Comparison of ENCODE assay signal across 8 cellular contexts in the genomic region with DNA sequence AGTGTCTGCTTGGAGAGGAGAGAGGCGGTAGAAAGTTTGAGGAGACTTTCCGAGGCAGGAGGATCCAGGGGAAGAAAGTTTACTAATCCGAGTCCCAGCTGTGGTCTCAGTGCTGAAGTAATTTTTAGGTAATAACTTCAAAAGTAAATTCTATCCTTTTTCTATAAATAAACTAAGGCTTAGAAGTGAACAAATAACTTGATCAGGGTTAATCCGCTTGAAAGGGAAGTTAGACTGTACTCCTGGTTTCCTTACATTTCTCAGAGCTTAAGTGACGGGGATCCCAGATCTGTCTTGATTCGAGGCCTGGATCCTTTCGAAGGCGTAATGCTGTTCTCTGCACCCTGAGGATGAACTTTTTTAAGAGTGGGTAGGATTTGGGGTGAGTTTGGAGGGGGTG. TPM values are rescaled to one million over a fixed set of nuclear protein-coding genes. Genes with fewer than 3 reads are reported as not detected.
DNase-seq lines count a peak whose midpoint lies in the region; ATAC-seq, FAIRE-seq and TF ChIP-seq lines count a peak whose summit lies in the region.

No MANE protein-coding gene starts in this region.

- no peak for TF ChIP-seq RAD21 in GM12878 (IDR thresholded peaks at IDR 0.05; ENCODE audit: insufficient read depth, low read depth, low read length)

- 89% methylated on average over 8 of the region's 8 CpGs for WGBS in GM12878 (ENCODE audit: insufficient coverage, insufficient replicate concordance, low lambda C conversion rate, missing lambda C conversion rate)
- WGBS in mesenchymal stem cell = 95% methylated on average over 5 of the region's 8 CpGs

- H3K9me3 ChIP-seq in left ventricle myocardium inferior (replicated peaks) (no peaks in the 10 kb centered on the region), GM12878 (replicated peaks; ENCODE audit: control insufficient read depth, insufficient read depth, low read length) (no peaks in the 10 kb centered on the region), mesenchymal stem cell (ENCODE audit: control insufficient read depth, low read length) (no peaks in the 10 kb centered on the region), vagina (no peaks in the 10 kb centered on the region)

- no peak overlapping the region for H3K18ac ChIP-seq in mesenchymal stem cell (ENCODE audit: low read depth in 1 of 2, low read length in 2 of 2)

- H3K79me2 ChIP-seq in GM12878 (ENCODE audit: control insufficient read depth, insufficient read depth, low read length) = peaks cover 58% of the 10 kb centered on the region

- no peak for TF ChIP-seq CTCF in left ventricle myocardium inferior (IDR thresholded peaks at IDR 0.05; ENCODE audit: borderline replicate concordance)
- no peak for TF ChIP-seq CTCF in GM12878 (IDR thresholded peaks at IDR 0.05 in 2 of 3, conservative IDR thresholded peaks at IDR 0.05 in 1 of 3; ENCODE audit: control insufficient read depth in 2 of 3, extremely low read depth in 1 of 3, insufficient read depth in 1 of 3, low read depth in 3 of 3, low read length in 3 of 3)
- TF ChIP-seq CTCF in vagina (IDR thresholded peaks at IDR 0.05) = no peak
- TF ChIP-seq CTCF in omental fat pad (IDR thresholded peaks at IDR 0.05) = no peak

- no peak for DNase-seq in left ventricle myocardium inferior
- DNase-seq in left cardiac atrium = no peak
- no peak for DNase-seq in GM12878 (ENCODE audit: low read depth, low spot score)
- DNase-seq in mesenchymal stem cell = peak; percentile 7
- no peak for DNase-seq in vagina (ENCODE audit: extremely low spot score in 2 of 2)
- DNase-seq in omental fat pad (ENCODE audit: low spot score) = no peak
- no peak for DNase-seq in DMS114 treated with DMSO at 0.1 percent for 48 hours (lab: John Stamatoyannopoulos, UW; ENCODE audit: unreplicated experiment)

- ATAC-seq in left cardiac atrium (no peak), GM12878 (no peak), HG03460 (IDR thresholded peaks at IDR 0.05; ENCODE audit: unreplicated experiment) (no peak), omental fat pad (ENCODE audit: low FRiP score) (no peak)

- TF ChIP-seq EP300 in GM12878 (IDR thresholded peaks at IDR 0.05; ENCODE audit: borderline replicate concordance in 1 of 2, control insufficient read depth in 1 of 2, low read depth in 2 of 2, low read length in 2 of 2) = no peak

- H3K4me2 ChIP-seq in GM12878 (ENCODE audit: control insufficient read depth, insufficient read depth) (peak overlapping the region; percentile 92), mesenchymal stem cell (ENCODE audit: low read length, poor library complexity, severe bottlenecking) (peak overlapping the region; percentile 93)

- H4K8ac ChIP-seq in mesenchymal stem cell (ENCODE audit: low read length) = no peak overlapping the region

- POLR2A ChIA-PET in GM12878 (lab: Charles Lee) = interaction anchor here (0.6 to 3.6 kb wide), 2 partner anchors 9 to 206 kb away, joined by 4 to 25 read pairs; no protein-coding TSS in a partner anchor

- H2BK5ac ChIP-seq in mesenchymal stem cell (ENCODE audit: low read depth, low read length, poor library complexity, severe bottlenecking) = no peak overlapping the region

- RAD21 ChIA-PET in GM12878 (lab: Charles Lee; ENCODE audit: unreplicated experiment) = interaction anchor here (1.1 kb wide), 1 partner anchor 11 kb away, joined by 3 read pairs; no protein-coding TSS in a partner anchor

- H2AFZ ChIP-seq in GM12878 (ENCODE audit: control insufficient read depth, low read depth, low read length) (no peak overlapping the region), mesenchymal stem cell (ENCODE audit: low read depth, low read length) (no peak overlapping the region)

- no peak overlapping the region for H3K14ac ChIP-seq in mesenchymal stem cell (ENCODE audit: low read length in 2 of 2)

- in situ Hi-C loops in GM12878 (cut with MboI) = no loop called here

- H3K9ac ChIP-seq in GM12878 (ENCODE audit: control insufficient read depth, insufficient read depth, low read length) = peak overlapping the region; percentile 99
- peak overlapping the region; percentile 100 for H3K9ac ChIP-seq in mesenchymal stem cell (ENCODE audit: low read length)

- no peak overlapping the region for H3K23ac ChIP-seq in mesenchymal stem cell (ENCODE audit: low read length in 2 of 2)

- H3K27ac ChIP-seq in left ventricle myocardium inferior (replicated peaks) = peak overlapping the region; percentile 99
- H3K27ac ChIP-seq in GM12878 (ENCODE audit: control insufficient read depth, insufficient read depth) = no peak overlapping the region
- no peak overlapping the region for H3K27ac ChIP-seq in mesenchymal stem cell (ENCODE audit: low read length, poor library complexity, severe bottlenecking)
- H3K27ac ChIP-seq in vagina = peak overlapping the region; percentile 98

- SMC1A ChIA-PET in GM12878 (lab: Charles Lee; ENCODE audit: uncharacterized antibody, unreplicated experiment) = interaction anchor here (0.7 to 1.4 kb wide), 3 partner anchors 10 to 68 kb away, joined by 3 to 4 read pairs (median 4); no protein-coding TSS in a partner anchor

- no peaks in the 10 kb centered on the region for H3K27me3 ChIP-seq in left ventricle myocardium inferior (ENCODE audit: low read depth)
- no peaks in the 10 kb centered on the region for H3K27me3 ChIP-seq in GM12878 (replicated peaks in 1 of 2; ENCODE audit: control insufficient read depth in 2 of 2, insufficient read depth in 2 of 2, low read length in 1 of 2)
- no peaks in the 10 kb centered on the region for H3K27me3 ChIP-seq in mesenchymal stem cell (ENCODE audit: control insufficient read depth in 1 of 2, insufficient read depth in 1 of 2, low read length in 2 of 2)
- no peaks in the 10 kb centered on the region for H3K27me3 ChIP-seq in vagina

- H2BK120ac ChIP-seq in mesenchymal stem cell (ENCODE audit: low read depth, low read length) = no peak overlapping the region

- FAIRE-seq in GM12878 (lab: Jason Lieb, UNC) = no peak

- H3K4me3 ChIP-seq in left ventricle myocardium inferior (peak overlapping the region; percentile 94), GM12878 (peak overlapping the region; percentile 92), mesenchymal stem cell (ENCODE audit: insufficient read depth in 1 of 2, low read depth in 1 of 2, low read length in 2 of 2) (peak overlapping the region in 1 of 2 experiments; percentile 96), vagina (peak overlapping the region; percentile 90 to 97)

- H3K36me3 ChIP-seq in left ventricle myocardium inferior = peaks cover 7% of the 10 kb centered on the region
- peaks cover 2 to 19% of the 10 kb centered on the region in 2 experiments; a peak in 3 of 4 replicates for H3K36me3 ChIP-seq in GM12878 (ENCODE audit: control insufficient read depth in 2 of 2, insufficient read depth in 2 of 2, low read length in 1 of 2)
- peaks cover 5 to 18% of the 10 kb centered on the region in 2 experiments for H3K36me3 ChIP-seq in mesenchymal stem cell (ENCODE audit: control insufficient read depth in 1 of 2, insufficient read depth in 2 of 2, low read depth in 1 of 2, low read length in 2 of 2)
- H3K36me3 ChIP-seq in vagina = no peaks in the 10 kb centered on the region

- H2BK15ac ChIP-seq in mesenchymal stem cell (ENCODE audit: low read depth, poor library complexity, severe bottlenecking) = no peak overlapping the region

- no peaks in the 10 kb centered on the region for H4K20me1 ChIP-seq in GM12878 (ENCODE audit: control insufficient read depth, insufficient read depth)

- CTCF ChIA-PET in GM12878 (lab: Yijun Ruan, JAX) = interaction anchor here (0.9 to 4.1 kb wide), 6 partner anchors 8 to 69 kb away, joined by 3 to 19 read pairs (median 5); no protein-coding TSS in a partner anchor

- H3K79me1 ChIP-seq in mesenchymal stem cell (replicated peaks; ENCODE audit: low read length, poor library complexity, severe bottlenecking) = peaks cover 7% of the 10 kb centered on the region

- peaks cover 83% of the 10 kb centered on the region for H3K4me1 ChIP-seq in left ventricle myocardium inferior
- peaks cover 11% of the 10 kb centered on the region; the same call in 1 of the 2 replicates for H3K4me1 ChIP-seq in GM12878 (ENCODE audit: control insufficient read depth, insufficient read depth, low read length)
- H3K4me1 ChIP-seq in mesenchymal stem cell (ENCODE audit: control insufficient read depth, insufficient read depth, low read depth, low read length) = peaks cover 11% of the 10 kb centered on the region
- peaks cover 69% of the 10 kb centered on the region for H3K4me1 ChIP-seq in vagina

- TF ChIP-seq POLR2A in GM12878 (IDR thresholded peaks at IDR 0.05; ENCODE audit: low read depth, low read length) (no peak), vagina (IDR thresholded peaks at IDR 0.05) (no peak)

- H3K4ac ChIP-seq in mesenchymal stem cell (ENCODE audit: low read depth in 1 of 2, low read length in 2 of 2) = no peak overlapping the region

- no TSS peak for BruUV-seq in GM12878 (replicated peaks; lab: Mats Ljungman, UMichigan)

- intact Hi-C loops in left ventricle myocardium inferior (cut with micrococcal nuclease) = no loop called here
- intact Hi-C loops in left cardiac atrium (cut with DNase I) = loop anchor here in 1 of 2 donors (5.0 kb wide), 1 partner anchor 43 kb away; no protein-coding TSS in a partner anchor
- intact Hi-C loops in GM12878 (cut with micrococcal nuclease; ENCODE audit: unreplicated experiment) = loop anchor here (10.0 kb wide), 1 partner anchor 199 kb away; no protein-coding TSS in a partner anchor
- intact Hi-C loops in vagina (cut with DNase I) = no loop called here

- H2AK5ac ChIP-seq in mesenchymal stem cell (ENCODE audit: low read length, severe bottlenecking) = no peak overlapping the region

- no peak overlapping the region for H4K91ac ChIP-seq in mesenchymal stem cell (ENCODE audit: low read length)

- no peak overlapping the region for H2BK12ac ChIP-seq in mesenchymal stem cell (ENCODE audit: low read length in 2 of 2)

RNA-seq across cellular contexts. Expression of gene STK35, which starts 2.6 kb away (rescaled TPM):
- 13.9 TPM for total RNA-seq in left ventricle myocardium inferior
- total RNA-seq in left cardiac atrium = 10 to 100 TPM; 13.2 to 19.3 TPM
- 38.4 and 42.0 TPM in 2 replicates for total RNA-seq in GM12878 (2013; cell fraction: nucleolus; rRNA removed)
- 9.3 and 9.9 TPM in 2 replicates for total RNA-seq in GM12878 (2014; rRNA removed)
- total RNA-seq in GM12878 (2014; rRNA removed; fragmentation: Illumina TruSeq; extraction: Trizol) = 8.9 and 9.9 TPM in 2 replicates
- total RNA-seq in GM12878 (2021) = 18.9 and 19.4 TPM in 2 replicates
- 3.8 TPM for polyA plus RNA-seq in GM12878 (2011; ENCODE audit: low read depth)
- polyA plus RNA-seq in GM12878 (2011; rRNA removed) = 6.2 and 9.2 TPM in 2 replicates
- polyA plus RNA-seq in GM12878 (2011; cell fraction: cytosol; rRNA removed) = 12.8 and 13.0 TPM in 2 replicates
- polyA plus RNA-seq in GM12878 (2011; cell fraction: nucleus; rRNA removed) = 11.3 and 11.6 TPM in 2 replicates
- 6.7 and 7.6 TPM in 2 replicates for polyA plus RNA-seq in GM12878 (2012)
- 7.9 and 11.4 TPM in 2 replicates for polyA plus RNA-seq in GM12878 (2014; fragmentation: Illumina TruSeq; extraction: Trizol)
- 1 to 10 TPM; 2.9 to 3.7 TPM for polyA plus RNA-seq in GM12878 (2014; fragmentation: Nextera tagmentation; extraction: Ambion mirVana)
- polyA plus RNA-seq in GM12878 (2014; rRNA removed) = 13.6 and 13.7 TPM in 2 replicates
- 1 to 10 TPM; 8.6 to 9.4 TPM for polyA plus RNA-seq in GM12878 (2016; fragmentation: Nextera tagmentation; extraction: Ambion mirVana)
- polyA minus RNA-seq in GM12878 (2011; rRNA and poly(A)+ RNA removed) = 11.6 and 16.1 TPM in 2 replicates
- polyA minus RNA-seq in GM12878 (2011; cell fraction: cytosol; rRNA and poly(A)+ RNA removed) = 4.9 and 6.0 TPM in 2 replicates
- 7.3 and 13.6 TPM in 2 replicates for polyA minus RNA-seq in GM12878 (2011; cell fraction: nucleus; rRNA and poly(A)+ RNA removed)
- polyA plus RNA-seq in mesenchymal stem cell (2013, experiment 1 of 2) = 11.0 TPM
- 10.8 TPM for polyA plus RNA-seq in mesenchymal stem cell (2013, experiment 2 of 2)
- 11.5 TPM for total RNA-seq in vagina
- 10 to 100 TPM; 21.6 to 30.0 (median 24.7) TPM for total RNA-seq in omental fat pad

Comparison
In these comparisons a context has a peak if more than half of its experiments do, and no peak if none do; other contexts are left out.
1. H3K27ac ChIP-seq: peak in left ventricle myocardium inferior (single experiment) and vagina (single experiment); none in GM12878 (single experiment) and mesenchymal stem cell (single experiment).